ENCODE assay signal across 8 cellular contexts in the genomic region with DNA sequence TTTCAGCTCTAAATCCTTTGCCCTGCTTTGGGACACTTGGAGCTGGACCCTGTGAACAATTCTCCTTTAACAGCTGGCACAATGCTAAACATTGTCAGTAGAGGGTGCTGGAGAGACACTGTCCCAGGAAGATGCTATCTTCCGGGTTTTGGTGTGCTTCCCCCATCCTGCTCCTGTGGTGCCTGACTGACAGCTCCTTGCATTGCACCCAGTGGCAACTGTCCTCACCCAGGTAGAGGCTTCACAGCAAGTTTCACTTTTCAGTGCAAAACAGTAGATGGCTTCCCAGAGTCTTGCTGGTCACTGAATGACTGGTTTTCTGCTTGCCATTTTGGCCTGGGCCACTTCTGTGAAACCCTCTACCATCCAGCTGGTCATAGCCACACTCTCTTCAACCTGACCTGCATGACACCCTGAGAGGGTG.
DNase-seq lines count a peak whose midpoint lies in the region; ATAC-seq and TF ChIP-seq lines count a peak whose summit lies in the region.

No MANE protein-coding gene starts in this region.

- no peak overlapping the region for H3K27ac ChIP-seq in GM23338 (ENCODE audit: low read depth)
- no peak overlapping the region for H3K27ac ChIP-seq in IMR-90 (ENCODE audit: insufficient read depth, low read length)
- H3K27ac ChIP-seq in stomach = no peak overlapping the region

- POLR2A ChIA-PET in IMR-90 (lab: Charles Lee; ENCODE audit: unreplicated experiment) = interaction anchor here (0.5 kb wide), 1 partner anchor 1072 kb away, joined by 3 read pairs; no protein-coding TSS in a partner anchor

- no peak overlapping the region for H2AK5ac ChIP-seq in IMR-90 (ENCODE audit: low read depth, low read length)

- no peak overlapping the region for H2AK9ac ChIP-seq in IMR-90 (replicated peaks; ENCODE audit: low read depth, low read length, poor library complexity)

- no peaks in the 10 kb centered on the region for H3K79me2 ChIP-seq in GM23338 (replicated peaks; ENCODE audit: insufficient read depth)

- H3K27me3 ChIP-seq in GM23338 (ENCODE audit: insufficient read depth) = no peaks in the 10 kb centered on the region
- H3K27me3 ChIP-seq in IMR-90 (ENCODE audit: control insufficient read depth, insufficient read depth, low read length) = no peaks in the 10 kb centered on the region
- no peaks in the 10 kb centered on the region for H3K27me3 ChIP-seq in stomach

- H3K79me1 ChIP-seq in IMR-90 (ENCODE audit: low read depth in 1 of 2, low read length in 2 of 2) = no peaks in the 10 kb centered on the region

- no TSS peak for BruUV-seq in IMR-90 (replicated peaks; lab: Mats Ljungman, UMichigan)

- CTCF ChIA-PET in IMR-90 (lab: Yijun Ruan, JAX) = no interaction called here

- TF ChIP-seq EP300 in stomach (IDR thresholded peaks at IDR 0.05) = no peak

- H3K36me3 ChIP-seq in GM23338 (ENCODE audit: insufficient read depth) = no peaks in the 10 kb centered on the region
- no peaks in the 10 kb centered on the region for H3K36me3 ChIP-seq in IMR-90 (ENCODE audit: control insufficient read depth, insufficient read depth, low read length)
- H3K36me3 ChIP-seq in stomach = no peaks in the 10 kb centered on the region

- no peaks in the 10 kb centered on the region for H3F3A ChIP-seq in GM23338 (replicated peaks; ENCODE audit: low read depth)

- H2BK15ac ChIP-seq in IMR-90 (ENCODE audit: low read depth, low read length) = no peak overlapping the region

- no peak for TF ChIP-seq RAD21 in IMR-90 (IDR thresholded peaks at IDR 0.05; ENCODE audit: low read length)

- peaks cover 7% of the 10 kb centered on the region for H3K9me3 ChIP-seq in IMR-90 (ENCODE audit: control insufficient read depth, insufficient read depth, low read length)
- peaks cover 0 to 6% (median 0%) of the 10 kb centered on the region in 4 donors for H3K9me3 ChIP-seq in stomach

- intact Hi-C loops in IMR-90 (cut with micrococcal nuclease) = no loop called here
- intact Hi-C loops in left cardiac atrium (cut with DNase I) = loop anchor here in 1 of 2 donors (2.0 to 5.0 kb wide), 2 partner anchors 789 to 851 kb away; no protein-coding TSS in a partner anchor
- intact Hi-C loops in stomach (cut with DNase I; ENCODE audit: low total_unique reads) = no loop called here

- H2BK120ac ChIP-seq in IMR-90 (ENCODE audit: low read depth, low read length) = no peak overlapping the region

- no peak overlapping the region for H3K27ac Mint-ChIP-seq in GM23338

- ATAC-seq in GM23338 = peak; percentile 100
- ATAC-seq in IMR-90 (ENCODE audit: low read depth) = no peak
- peak; percentile 45 to 61 for ATAC-seq in left cardiac atrium

- H4K91ac ChIP-seq in IMR-90 (ENCODE audit: insufficient read depth, low read depth, low read length) = no peak overlapping the region

- no peak overlapping the region for H2AFZ ChIP-seq in GM23338
- no peak overlapping the region for H2AFZ ChIP-seq in IMR-90 (replicated peaks; ENCODE audit: low read length, poor library complexity)

- peaks cover 5% of the 10 kb centered on the region; the same call in 1 of the 2 replicates for H3K9me2 ChIP-seq in GM23338 (ENCODE audit: insufficient read depth)

- H3K4me3 Mint-ChIP-seq in GM23338 = no peak overlapping the region

- no peaks in the 10 kb centered on the region for H3K9me1 ChIP-seq in IMR-90 (ENCODE audit: insufficient read depth, low read length)

- no peak overlapping the region for H2BK5ac ChIP-seq in IMR-90 (ENCODE audit: low read depth, low read length, poor library complexity, severe bottlenecking)

- dilution Hi-C loops in IMR-90 (cut with HindIII; ENCODE audit: low sequenced_read_pairs, unreplicated experiment) = no loop called here

- H4K20me1 ChIP-seq in GM23338 (replicated peaks; ENCODE audit: insufficient read depth) = no peaks in the 10 kb centered on the region
- H4K20me1 ChIP-seq in IMR-90 (ENCODE audit: insufficient read depth, low read length) = no peaks in the 10 kb centered on the region

- peak; percentile 1 for DNase-seq in stimulated activated CD4-positive, alpha-beta T cell treated with anti-CD3 and anti-CD28 coated beads, Interleukin-15, amount 100 ng/mL, for 24 hours
- DNase-seq in stimulated activated CD4-positive, alpha-beta T cell treated with anti-CD3 and anti-CD28 coated beads, Interleukin-4, amount 100 ng/mL, for 4 hours = no peak
- DNase-seq in GM23338 (ENCODE audit: low spot score) = peak; percentile 91
- no peak for DNase-seq in IMR-90
- peak; percentile 23 for DNase-seq in SKM-1 (lab: John Stamatoyannopoulos, UW; ENCODE audit: unreplicated experiment)
- no peak for DNase-seq in left cardiac atrium
- no peak for DNase-seq in amniotic stem cell (lab: John Stamatoyannopoulos, UW)
- DNase-seq in stomach = no peak

- H3K4me2 ChIP-seq in GM23338 (no peak overlapping the region), IMR-90 (ENCODE audit: low read depth, low read length) (no peak overlapping the region)

- TF ChIP-seq POLR2A in IMR-90 (IDR thresholded peaks at IDR 0.05; ENCODE audit: low read depth, low read length) (no peak), stomach (IDR thresholded peaks at IDR 0.05) (no peak)

- no peak overlapping the region for H3K56ac ChIP-seq in IMR-90 (ENCODE audit: extremely low read depth, insufficient read depth, low read length)

- TF ChIP-seq CTCF in GM23338 (conservative IDR thresholded peaks at IDR 0.05; ENCODE audit: low read depth in 2 of 2) (peak; percentile 86 to 95), IMR-90 (conservative IDR thresholded peaks at IDR 0.05; ENCODE audit: low read depth, low read length) (peak; percentile 11; the same call in 1 of the 2 replicates), stomach (IDR thresholded peaks at IDR 0.05) (no peak)

- no peaks in the 10 kb centered on the region for H3K27me3 Mint-ChIP-seq in GM23338 (ENCODE audit: insufficient read depth, low read depth, poor library complexity)

- peaks cover 22% of the 10 kb centered on the region for H3K9me3 Mint-ChIP-seq in GM23338

- H4K8ac ChIP-seq in IMR-90 (ENCODE audit: low read depth in 2 of 2, low read length in 2 of 2) = no peak overlapping the region

- H3K18ac ChIP-seq in IMR-90 (ENCODE audit: low read depth, low read length) = no peak overlapping the region

- H3K4me1 Mint-ChIP-seq in GM23338 = peaks cover 11% of the 10 kb centered on the region; the same call in 2 of the 3 replicates

- H3K4me1 ChIP-seq in GM23338 (ENCODE audit: insufficient read depth) = no peaks in the 10 kb centered on the region
- no peaks in the 10 kb centered on the region for H3K4me1 ChIP-seq in IMR-90 (ENCODE audit: control insufficient read depth, insufficient read depth, low read length)
- no peaks in the 10 kb centered on the region for H3K4me1 ChIP-seq in stomach

- no peak overlapping the region for H2BK20ac ChIP-seq in IMR-90 (ENCODE audit: low read depth, low read length)

- H3K4ac ChIP-seq in IMR-90 (ENCODE audit: low read depth, low read length) = no peak overlapping the region

- no peak overlapping the region for H3K23ac ChIP-seq in IMR-90 (ENCODE audit: low read depth, low read length)

- no peak overlapping the region for H3K14ac ChIP-seq in IMR-90 (replicated peaks; ENCODE audit: low read depth, low read length)

- H3K36me3 Mint-ChIP-seq in GM23338 (ENCODE audit: low read depth) = peaks cover 25% of the 10 kb centered on the region

- H3K9ac ChIP-seq in IMR-90 (ENCODE audit: low read depth, low read length) = no peak overlapping the region

- no peak overlapping the region for H4K5ac ChIP-seq in IMR-90 (ENCODE audit: low read depth, low read length)

- WGBS in IMR-90 (ENCODE audit: extremely low coverage in 2 of 2, insufficient read length in 1 of 2), 2 experiments = 0% methylated on average over 1 of the region's 1 CpG; no CpG with 5 or more reads in 1 of the 2 experiments
- WGBS in stomach, 5 donors = 0 to 13% (median 0%) methylated on average over 1 of the region's 1 CpG

- in situ Hi-C loops in IMR-90 (cut with MboI; ENCODE audit: low sequenced_read_pairs) = no loop called here

- H3K4me3 ChIP-seq in GM23338 = no peak overlapping the region
- no peak overlapping the region for H3K4me3 ChIP-seq in IMR-90 (ENCODE audit: insufficient read depth, low read depth, low read length)
- no peak overlapping the region for H3K4me3 ChIP-seq in stomach

TF ChIP-seq in GM23338, 12 proteins besides CTCF, POLR2A, EP300 and RAD21 (continues in another document):
- TF ChIP-seq ZNF331 (CRISPR knock-in tag; IDR thresholded peaks at IDR 0.05; ENCODE audit: low read depth) (no peak), ZNF114 (CRISPR knock-in tag; IDR thresholded peaks at IDR 0.05) (no peak; the same call in 1 of the 2 replicates), CREB1 (CRISPR knock-in tag; IDR thresholded peaks at IDR 0.05; ENCODE audit: low read depth) (no peak)

TF ChIP-seq in IMR-90, 13 proteins besides CTCF, POLR2A, EP300 and RAD21:
- TF ChIP-seq MXI1 (IDR thresholded peaks at IDR 0.05; ENCODE audit: borderline replicate concordance, low read depth, low read length) (no peak), CEBPB (IDR thresholded peaks at IDR 0.05; ENCODE audit: low read depth, low read length) (no peak), FOS (IDR thresholded peaks at IDR 0.05; ENCODE audit: low read depth, low read length) (no peak), ELK1 (IDR thresholded peaks at IDR 0.05; ENCODE audit: borderline replicate concordance, low read depth, low read length) (no peak), SMC3 (IDR thresholded peaks at IDR 0.05; ENCODE audit: low read depth, low read length) (no peak), BHLHE40 (IDR thresholded peaks at IDR 0.05; ENCODE audit: low read depth, low read length) (no peak), CHD1 (IDR thresholded peaks at IDR 0.05; ENCODE audit: low read depth, low read length) (no peak), RCOR1 (IDR thresholded peaks at IDR 0.05; ENCODE audit: insufficient replicate concordance, low read length) (no peak), NFE2L2 (IDR thresholded peaks at IDR 0.05; ENCODE audit: low read depth, low read length) (no peak), MAZ (IDR thresholded peaks at IDR 0.05; ENCODE audit: borderline replicate concordance, low read depth, low read length) (no peak)
- TF ChIP-seq, protein P1, sequence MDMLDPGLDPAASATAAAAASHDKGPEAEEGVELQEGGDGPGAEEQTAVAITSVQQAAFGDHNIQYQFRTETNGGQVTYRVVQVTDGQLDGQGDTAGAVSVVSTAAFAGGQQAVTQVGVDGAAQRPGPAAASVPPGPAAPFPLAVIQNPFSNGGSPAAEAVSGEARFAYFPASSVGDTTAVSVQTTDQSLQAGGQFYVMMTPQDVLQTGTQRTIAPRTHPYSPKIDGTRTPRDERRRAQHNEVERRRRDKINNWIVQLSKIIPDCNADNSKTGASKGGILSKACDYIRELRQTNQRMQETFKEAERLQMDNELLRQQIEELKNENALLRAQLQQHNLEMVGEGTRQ (IDR thresholded peaks at IDR 0.05; ENCODE audit: low read depth, low read length) = no peak

Comparison
In these comparisons a context has a peak if more than half of its experiments do, and no peak if none do; other contexts are left out.
1. DNase-seq: peak in stimulated activated CD4-positive, alpha-beta T cell treated with anti-CD3 and anti-CD28 coated beads, Interleukin-15, amount 100 ng/mL, for 24 hours (single experiment), GM23338 (single experiment) and SKM-1 (single experiment); none in stimulated activated CD4-positive, alpha-beta T cell treated with anti-CD3 and anti-CD28 coated beads, Interleukin-4, amount 100 ng/mL, for 4 hours (0 of 2), IMR-90 (single experiment), left cardiac atrium (single experiment), amniotic stem cell (single experiment) and stomach (single experiment).
2. CTCF ChIP-seq: peak in GM23338 (2 of 2) and IMR-90 (single experiment); none in stomach (0 of 7).